9 cellular contexts compared by ENCODE assay signal in genomic region chr6:105482227-105482839, GRCh38.
A peak's percentile ranks its signal among the peaks of the same experiment; 100 is the strongest.
DNase-seq lines count a peak whose midpoint lies in the region; ATAC-seq and TF ChIP-seq lines count a peak whose summit lies in the region.
"Had no signal": no experiment of that assay in that cellular context is flagged by ENCODE, and none has a peak within 500 bp of the region (broad histone marks: within the 10 kb centered on the region; RNA-seq: fewer than 3 reads in every experiment).

No MANE protein-coding gene starts in this region.

- intact Hi-C loops in posterior vena cava (cut with DNase I): loop anchor here in 1 of 2 donors (10.0 kb wide), 1 partner anchor 832 kb away; no protein-coding TSS in a partner anchor

- ATAC-seq in HG03469 (IDR thresholded peaks at IDR 0.05; ENCODE audit: unreplicated experiment): no peak
- no peak for ATAC-seq in GM21381 (IDR thresholded peaks at IDR 0.05; ENCODE audit: unreplicated experiment)

- peak; percentile 65 for DNase-seq in EL
- DNase-seq in NCI-H2227 treated with DMSO at 0.1 percent for 48 hours (lab: John Stamatoyannopoulos, UW): peak; percentile 32
- DNase-seq in choroid plexus epithelial cell (ENCODE audit: low read depth): peak; percentile 72
- DNase-seq in retina: peak; percentile 26
- no peak for DNase-seq in NCI-H187 (lab: John Stamatoyannopoulos, UW)
- no peak for DNase-seq in posterior vena cava (ENCODE audit: low spot score)
- DNase-seq: activated CD4-positive, alpha-beta T cell treated with anti-CD3 and anti-CD28 coated beads, Interleukin-2, amount 50 U/mL, for 4 hours had no signal

- no peak overlapping the region for H3K4me3 ChIP-seq in choroid plexus epithelial cell (ENCODE audit: low read depth, low read length)

- no peak for TF ChIP-seq CTCF in choroid plexus epithelial cell (conservative IDR thresholded peaks at IDR 0.05; ENCODE audit: low read depth, low read length)

Comparison
In these comparisons a context has a peak if more than half of its experiments do, and no peak if none do; other contexts are left out.
1. DNase-seq: peak in EL (single experiment), NCI-H2227 treated with DMSO at 0.1 percent for 48 hours (single experiment), choroid plexus epithelial cell (single experiment) and retina (single experiment); none in NCI-H187 (0 of 2) and posterior vena cava (single experiment).